In the genomic region with DNA sequence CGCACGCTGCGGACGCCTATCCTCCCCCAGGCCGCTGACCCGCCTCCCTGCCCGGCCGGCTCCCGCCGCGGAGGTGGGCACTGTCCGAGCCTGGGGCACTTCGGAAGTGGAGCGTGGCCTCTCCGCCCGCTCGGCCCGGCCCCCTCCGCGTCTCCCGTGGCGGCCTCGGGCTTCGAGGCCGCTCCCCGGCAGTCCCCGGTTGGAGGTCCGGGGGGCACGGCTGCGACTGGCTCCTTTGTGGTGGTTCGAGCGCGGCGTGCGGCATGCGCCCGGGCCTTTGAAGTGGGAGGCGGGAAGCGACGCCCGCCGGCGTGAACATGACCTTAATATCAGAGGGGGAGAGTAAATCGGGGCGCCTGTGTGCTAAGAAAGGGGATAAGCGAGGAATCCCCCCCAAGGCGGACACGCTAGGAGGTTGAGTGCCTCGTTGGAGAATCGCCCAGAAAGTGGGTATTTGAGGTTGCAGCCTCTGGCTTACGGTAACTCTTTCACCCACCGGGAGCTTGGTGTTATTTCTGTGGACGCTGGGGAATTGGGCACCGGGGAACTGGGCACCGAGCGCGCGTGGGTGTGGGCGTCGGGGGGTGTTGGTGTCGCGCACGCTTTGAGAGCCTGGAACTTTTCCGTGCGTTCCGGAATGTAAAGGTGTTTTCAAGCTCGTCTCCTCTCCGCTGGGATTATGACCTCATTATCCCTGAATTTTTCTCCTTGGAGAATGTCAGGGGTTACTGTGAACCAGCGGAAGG, we compare ENCODE assay signal across 8 cellular contexts. TPM values are rescaled to one million over a fixed set of nuclear protein-coding genes. Genes with fewer than 3 reads are reported as not detected.
DNase-seq lines count a peak whose midpoint lies in the region; ATAC-seq and TF ChIP-seq lines count a peak whose summit lies in the region.

No MANE protein-coding gene starts in this region.

- H3K9me3 Mint-ChIP-seq in activated naive CD4-positive, alpha-beta T cell treated with anti-CD3 and anti-CD28 coated beads for 36 hours = no peaks in the 10 kb centered on the region

- BruUV-seq in PC-3 (replicated peaks; lab: Mats Ljungman, UMichigan) = no TSS peak

- no peaks in the 10 kb centered on the region for H3K27me3 Mint-ChIP-seq in activated naive CD4-positive, alpha-beta T cell treated with anti-CD3 and anti-CD28 coated beads for 36 hours (ENCODE audit: low read depth)

- peak; percentile 78 for DNase-seq in DMS53 (lab: John Stamatoyannopoulos, UW)
- no peak for DNase-seq in DMS53 treated with DMSO at 0.1 percent for 48 hours (lab: John Stamatoyannopoulos, UW; ENCODE audit: unreplicated experiment)
- no peak for DNase-seq in PC-3
- peak; percentile 44 for DNase-seq in activated naive CD4-positive, alpha-beta T cell treated with anti-CD3 and anti-CD28 coated beads for 36 hours
- peak in 1 of 2 donors; percentile 26 for DNase-seq in cardiac muscle cell (ENCODE audit: low read depth in 1 of 2, low spot score in 1 of 2)
- no peak for DNase-seq in retinal pigment epithelial cell (ENCODE audit: low read depth)
- no peak for DNase-seq in NCI-H1694 (lab: John Stamatoyannopoulos, UW)

- H3K27ac Mint-ChIP-seq in activated naive CD4-positive, alpha-beta T cell treated with anti-CD3 and anti-CD28 coated beads for 36 hours = peak overlapping the region; percentile 81

- ATAC-seq in HG02884 (IDR thresholded peaks at IDR 0.05; ENCODE audit: unreplicated experiment) (peak; percentile 28), PC-3 (peak; percentile 33)

- H3K27ac ChIP-seq in PC-3 (ENCODE audit: low read length) = peak overlapping the region; percentile 23; the same call in 1 of the 2 replicates
- peak overlapping the region; percentile 85 for H3K27ac ChIP-seq in cardiac muscle cell

- H3K36me3 Mint-ChIP-seq in activated naive CD4-positive, alpha-beta T cell treated with anti-CD3 and anti-CD28 coated beads for 36 hours (ENCODE audit: low read depth) = peaks cover 21% of the 10 kb centered on the region

- peak overlapping the region; percentile 90 for H3K9ac ChIP-seq in PC-3 (ENCODE audit: low read length)

- H3K79me2 ChIP-seq in PC-3 (ENCODE audit: low read length) = peaks cover 71% of the 10 kb centered on the region

- peak overlapping the region; percentile 86 for H3K4me3 ChIP-seq in PC-3 (ENCODE audit: low read length)
- H3K4me3 ChIP-seq in cardiac muscle cell = peak overlapping the region; percentile 84
- H3K4me3 ChIP-seq in retinal pigment epithelial cell (ENCODE audit: low read length) = peak overlapping the region; percentile 67

- peaks cover 10% of the 10 kb centered on the region; the same call in 1 of the 2 replicates for H4K20me1 ChIP-seq in PC-3 (ENCODE audit: low read length)

- H3K4me3 Mint-ChIP-seq in activated naive CD4-positive, alpha-beta T cell treated with anti-CD3 and anti-CD28 coated beads for 36 hours = peak overlapping the region; percentile 90

- H3K9me3 ChIP-seq in PC-3 (ENCODE audit: low read length) (no peaks in the 10 kb centered on the region), cardiac muscle cell (ENCODE audit: low read depth) (no peaks in the 10 kb centered on the region)

- no peaks in the 10 kb centered on the region for H3K9me2 ChIP-seq in PC-3 (replicated peaks; ENCODE audit: low read length)

- intact Hi-C loops in PC-3 (cut with micrococcal nuclease) = no loop called here
- intact Hi-C loops in activated naive CD4-positive, alpha-beta T cell treated with anti-CD3 and anti-CD28 coated beads for 36 hours (cut with micrococcal nuclease) = loop anchor here (2.0 to 5.0 kb wide), 5 partner anchors 218 to 1532 kb away; a partner anchor contains a TSS

- peaks cover 28% of the 10 kb centered on the region for H3K4me1 Mint-ChIP-seq in activated naive CD4-positive, alpha-beta T cell treated with anti-CD3 and anti-CD28 coated beads for 36 hours (ENCODE audit: low read depth)

- POLR2A ChIA-PET in PC-3 (lab: Charles Lee; ENCODE audit: unreplicated experiment) = no interaction called here

- peak overlapping the region; percentile 94 for H3K4me2 ChIP-seq in PC-3 (ENCODE audit: low read length)

- H3K4me1 ChIP-seq in PC-3 (ENCODE audit: insufficient read depth, low read length) = peaks cover 15% of the 10 kb centered on the region
- peaks cover 11% of the 10 kb centered on the region for H3K4me1 ChIP-seq in cardiac muscle cell (ENCODE audit: low read depth)

- no peaks in the 10 kb centered on the region for H3F3A ChIP-seq in PC-3 (ENCODE audit: low read length, unreplicated experiment)

- TF ChIP-seq CTCF in PC-3 (conservative IDR thresholded peaks at IDR 0.05; ENCODE audit: low read depth, low read length) (no peak), cardiac muscle cell (IDR thresholded peaks at IDR 0.05; ENCODE audit: low read depth, low read length) (no peak), retinal pigment epithelial cell (conservative IDR thresholded peaks at IDR 0.05; ENCODE audit: low read depth, low read length) (no peak)

- H3K36me3 ChIP-seq in PC-3 (ENCODE audit: low read depth, low read length) = no peaks in the 10 kb centered on the region
- no peaks in the 10 kb centered on the region for H3K36me3 ChIP-seq in cardiac muscle cell

- H3K27me3 ChIP-seq in PC-3 (ENCODE audit: low read length) (no peaks in the 10 kb centered on the region), cardiac muscle cell (no peaks in the 10 kb centered on the region)

- peak overlapping the region; percentile 53; the same call in 1 of the 2 replicates for H2AFZ ChIP-seq in PC-3 (ENCODE audit: low read length)

- CTCF ChIA-PET in PC-3 (lab: Charles Lee) = no interaction called here
- CTCF ChIA-PET in activated naive CD4-positive, alpha-beta T cell treated with anti-CD3 and anti-CD28 coated beads for 36 hours (lab: Charles Lee) = interaction anchor here (0.7 to 1.9 kb wide), 5 partner anchors 24 to 226 kb away, joined by 3 to 8 read pairs (median 5); no protein-coding TSS in a partner anchor

RNA-seq across cellular contexts. Expression of a gene that starts 0.6 kb away (rescaled TPM):
- total RNA-seq in PC-3 (2014; rRNA removed) (6.4 and 6.9 TPM in 2 replicates), cardiac muscle cell (6.9 and 10.6 TPM in 2 replicates)
- total RNA-seq in activated naive CD4-positive, alpha-beta T cell treated with anti-CD3 and anti-CD28 coated beads for 36 hours = 10 to 100 TPM; 35.8 to 38.2 TPM
- 12.4 and 20.4 TPM in 2 replicates for polyA plus RNA-seq in cardiac muscle cell

RNA-seq across cellular contexts. Expression of a gene that starts 41.1 kb away (rescaled TPM):
- total RNA-seq in PC-3 (2014; rRNA removed) = 17.5 and 18.1 TPM in 2 replicates
- 10 to 100 TPM; 28.1 to 29.9 TPM for total RNA-seq in activated naive CD4-positive, alpha-beta T cell treated with anti-CD3 and anti-CD28 coated beads for 36 hours
- 14.0 and 14.2 TPM in 2 replicates for total RNA-seq in cardiac muscle cell
- 19.3 and 22.3 TPM in 2 replicates for polyA plus RNA-seq in cardiac muscle cell

RNA-seq across cellular contexts. Expression of a gene that starts 41.1 kb away (rescaled TPM):
- total RNA-seq in PC-3 (2014; rRNA removed) (8.2 and 10.7 TPM in 2 replicates), cardiac muscle cell (16.0 and 16.7 TPM in 2 replicates)
- 10 to 100 TPM; 19.6 to 21.3 TPM for total RNA-seq in activated naive CD4-positive, alpha-beta T cell treated with anti-CD3 and anti-CD28 coated beads for 36 hours
- 8.0 and 10.1 TPM in 2 replicates for polyA plus RNA-seq in cardiac muscle cell

RNA-seq across cellular contexts. Expression of a gene that starts 41.4 kb away (rescaled TPM):
- total RNA-seq in PC-3 (2014; rRNA removed) (1.2 TPM in 1 of 2 replicates, not detected in the other), cardiac muscle cell (0.74 and 4.1 TPM in 2 replicates)
- 1 to 10 TPM; 1.6 to 1.8 TPM for total RNA-seq in activated naive CD4-positive, alpha-beta T cell treated with anti-CD3 and anti-CD28 coated beads for 36 hours
- 1.4 and 2.9 TPM in 2 replicates for polyA plus RNA-seq in cardiac muscle cell

Comparison
In these comparisons a context has a peak if more than half of its experiments do, and no peak if none do; other contexts are left out.
1. DNase-seq: peak in DMS53 (single experiment) and activated naive CD4-positive, alpha-beta T cell treated with anti-CD3 and anti-CD28 coated beads for 36 hours (single experiment); none in DMS53 treated with DMSO at 0.1 percent for 48 hours (single experiment), PC-3 (single experiment), retinal pigment epithelial cell (single experiment) and NCI-H1694 (single experiment).
2. Peak in every context shown above with its lines, with median percentiles within 50 percentile points of each other: H3K4me3 ChIP-seq.